Comparison of ENCODE assay signal across 2 cellular contexts in the genomic region with DNA sequence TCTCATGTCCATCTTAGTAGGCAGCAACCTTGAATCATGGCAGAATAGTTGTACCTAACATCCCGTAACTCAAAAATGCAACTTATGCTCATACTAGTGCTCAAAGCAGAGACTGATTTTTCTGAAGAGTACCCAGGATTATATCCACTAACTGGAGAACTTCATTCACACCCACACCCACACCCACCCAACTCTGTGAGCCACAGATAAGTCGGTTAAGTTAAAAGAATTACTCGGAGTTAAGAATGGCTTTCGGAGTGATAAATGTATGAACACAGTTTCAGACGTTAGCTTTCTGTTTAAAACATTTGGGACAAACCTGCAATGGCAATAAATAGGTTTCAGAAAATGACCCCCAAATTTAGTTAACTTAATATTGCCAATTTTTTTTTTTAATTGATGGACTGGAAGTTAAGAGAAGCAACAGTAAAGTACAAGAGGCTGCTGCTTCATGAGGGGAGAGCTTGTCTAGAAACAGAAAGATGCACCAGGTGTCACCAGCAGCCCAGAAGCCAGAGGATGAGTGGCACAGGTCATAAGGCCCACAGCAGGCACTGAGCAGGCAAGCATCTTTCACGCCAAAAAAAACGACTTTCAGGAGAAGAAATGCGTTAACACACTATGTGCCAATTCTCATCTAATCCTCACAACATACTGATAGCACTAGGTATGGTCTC.
TF ChIP-seq lines count a peak whose summit lies in the region.

No MANE protein-coding gene starts in this region.

TF ChIP-seq in HepG2, 621 proteins besides CTCF, POLR2A, EP300 and RAD21:
- TF ChIP-seq MXD1 (CRISPR knock-in tag; IDR thresholded peaks at IDR 0.05) (no peak), ZNF747 (CRISPR knock-in tag; IDR thresholded peaks at IDR 0.05; ENCODE audit: borderline replicate concordance) (no peak), ZNF776 (CRISPR knock-in tag; IDR thresholded peaks at IDR 0.05) (no peak), POGZ (CRISPR knock-in tag; IDR thresholded peaks at IDR 0.05) (no peak), ZNF143 (CRISPR knock-in tag; IDR thresholded peaks at IDR 0.05) (no peak), ZNF891 (CRISPR knock-in tag; IDR thresholded peaks at IDR 0.05) (no peak), ZNF496 (CRISPR knock-in tag; IDR thresholded peaks at IDR 0.05; ENCODE audit: insufficient replicate concordance) (no peak), ZNF550 (CRISPR knock-in tag; IDR thresholded peaks at IDR 0.05; ENCODE audit: borderline replicate concordance) (no peak), KAT7 (CRISPR knock-in tag; IDR thresholded peaks at IDR 0.05; ENCODE audit: borderline replicate concordance) (no peak), REL (CRISPR knock-in tag; conservative IDR thresholded peaks at IDR 0.05) (no peak), ZNF263 (CRISPR knock-in tag; IDR thresholded peaks at IDR 0.05) (no peak)

TF ChIP-seq in IMR-90, 13 proteins besides CTCF, POLR2A, EP300 and RAD21:
- TF ChIP-seq SMC3 (IDR thresholded peaks at IDR 0.05; ENCODE audit: low read depth, low read length) (no peak), ELK1 (IDR thresholded peaks at IDR 0.05; ENCODE audit: borderline replicate concordance, low read depth, low read length) (no peak), CEBPB (IDR thresholded peaks at IDR 0.05; ENCODE audit: low read depth, low read length) (no peak), NFE2L2 (IDR thresholded peaks at IDR 0.05; ENCODE audit: low read depth, low read length) (no peak), MAFK (IDR thresholded peaks at IDR 0.05; ENCODE audit: low read depth, low read length) (no peak), MAZ (IDR thresholded peaks at IDR 0.05; ENCODE audit: borderline replicate concordance, low read depth, low read length) (no peak), RFX5 (IDR thresholded peaks at IDR 0.05; ENCODE audit: low read depth, low read length) (no peak), CHD1 (IDR thresholded peaks at IDR 0.05; ENCODE audit: low read depth, low read length) (no peak), FOS (IDR thresholded peaks at IDR 0.05; ENCODE audit: low read depth, low read length) (no peak), RCOR1 (IDR thresholded peaks at IDR 0.05; ENCODE audit: insufficient replicate concordance, low read length) (no peak), BHLHE40 (IDR thresholded peaks at IDR 0.05; ENCODE audit: low read depth, low read length) (no peak), MXI1 (IDR thresholded peaks at IDR 0.05; ENCODE audit: borderline replicate concordance, low read depth, low read length) (no peak)
- TF ChIP-seq, protein P1, sequence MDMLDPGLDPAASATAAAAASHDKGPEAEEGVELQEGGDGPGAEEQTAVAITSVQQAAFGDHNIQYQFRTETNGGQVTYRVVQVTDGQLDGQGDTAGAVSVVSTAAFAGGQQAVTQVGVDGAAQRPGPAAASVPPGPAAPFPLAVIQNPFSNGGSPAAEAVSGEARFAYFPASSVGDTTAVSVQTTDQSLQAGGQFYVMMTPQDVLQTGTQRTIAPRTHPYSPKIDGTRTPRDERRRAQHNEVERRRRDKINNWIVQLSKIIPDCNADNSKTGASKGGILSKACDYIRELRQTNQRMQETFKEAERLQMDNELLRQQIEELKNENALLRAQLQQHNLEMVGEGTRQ (IDR thresholded peaks at IDR 0.05; ENCODE audit: low read depth, low read length) = no peak
